8 cellular contexts compared by ENCODE assay signal in the genomic region with DNA sequence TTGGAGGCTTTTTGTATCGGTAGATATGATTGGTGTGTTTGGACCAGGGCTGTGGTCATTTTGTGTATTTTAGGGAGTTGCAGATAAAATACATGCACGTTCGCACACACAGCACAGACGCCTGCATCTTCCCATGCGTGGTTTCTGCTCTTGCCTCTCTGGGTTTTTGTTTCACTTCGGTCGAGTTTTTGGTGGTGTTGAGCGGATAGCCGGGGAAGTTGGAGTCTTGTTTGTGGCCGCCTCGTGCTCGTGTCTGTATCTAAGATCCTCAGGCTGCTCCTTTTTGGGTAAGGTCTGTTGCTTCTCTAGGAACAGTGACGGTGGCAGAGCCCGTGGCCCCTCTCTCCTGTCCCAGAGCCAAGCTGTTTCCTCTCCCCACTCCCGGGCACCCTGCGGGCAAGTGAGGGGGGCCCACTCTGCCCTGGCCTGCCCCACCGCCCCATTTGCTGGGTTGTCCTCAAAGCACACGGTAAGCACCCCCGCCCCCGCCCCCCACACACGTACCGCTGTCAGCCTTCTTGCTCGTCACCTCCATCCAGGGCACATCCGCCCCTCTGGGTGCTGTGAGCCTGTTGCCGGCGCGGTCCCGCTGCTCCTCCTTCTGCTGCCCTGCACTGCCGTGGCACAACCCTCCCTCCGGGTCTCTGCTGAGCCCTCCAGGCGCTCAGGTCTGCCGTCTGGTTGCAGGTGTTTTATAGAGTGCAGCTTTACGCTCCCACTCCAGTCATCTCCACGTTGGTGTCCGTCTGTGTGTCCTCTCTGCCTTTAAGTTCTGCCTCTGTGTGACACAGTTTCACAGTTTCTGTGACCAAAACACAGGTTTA. TPM values are rescaled to one million over a fixed set of nuclear protein-coding genes. Genes with fewer than 3 reads are reported as not detected.
DNase-seq lines count a peak whose midpoint lies in the region; ATAC-seq and TF ChIP-seq lines count a peak whose summit lies in the region.

No MANE protein-coding gene starts in this region.

- intact Hi-C loops in activated naive CD4-positive, alpha-beta T cell treated with anti-CD3 and anti-CD28 coated beads for 36 hours (cut with micrococcal nuclease), result loop anchor here (2.0 to 5.0 kb wide), 2 partner anchors 24 to 35 kb away; no protein-coding TSS in a partner anchor
- intact Hi-C loops in mucosa of descending colon (cut with DNase I, micrococcal nuclease), result no loop called here

- CTCF ChIA-PET in activated naive CD4-positive, alpha-beta T cell treated with anti-CD3 and anti-CD28 coated beads for 36 hours (lab: Charles Lee), result interaction anchor here (0.7 to 1.9 kb wide), 2 partner anchors 24 to 70 kb away, joined by 4 read pairs; no protein-coding TSS in a partner anchor

- H2AFZ ChIP-seq in OCI-LY3 (ENCODE audit: low read depth, low read length), result no peak overlapping the region

- H3K27ac ChIP-seq in OCI-LY3 (ENCODE audit: low read length) (peak overlapping the region; percentile 45), suprapubic skin (no peak overlapping the region)

- no peak for TF ChIP-seq CTCF in GM13977 (IDR thresholded peaks at IDR 0.05; ENCODE audit: extremely low read depth, insufficient read depth, missing control alignments)
- TF ChIP-seq CTCF in OCI-LY3 (IDR thresholded peaks at IDR 0.05; ENCODE audit: low read depth, low read length), result no peak
- no peak for TF ChIP-seq CTCF in mucosa of descending colon (IDR thresholded peaks at IDR 0.05)
- TF ChIP-seq CTCF in suprapubic skin (IDR thresholded peaks at IDR 0.05), result no peak

- H3K27me3 ChIP-seq in OCI-LY3 (ENCODE audit: low read depth, low read length), result no peaks in the 10 kb centered on the region
- H3K27me3 ChIP-seq in suprapubic skin, result no peaks in the 10 kb centered on the region

- H3K27me3 Mint-ChIP-seq in activated naive CD4-positive, alpha-beta T cell treated with anti-CD3 and anti-CD28 coated beads for 36 hours (ENCODE audit: low read depth), result no peaks in the 10 kb centered on the region

- H3K27ac Mint-ChIP-seq in activated naive CD4-positive, alpha-beta T cell treated with anti-CD3 and anti-CD28 coated beads for 36 hours, result peak overlapping the region; percentile 35

- peak; percentile 86 for DNase-seq in GM13977 (ENCODE audit: low spot score)
- DNase-seq in activated naive CD4-positive, alpha-beta T cell treated with anti-CD3 and anti-CD28 coated beads for 36 hours, result peak; percentile 77
- peak in 1 of 3 donors; percentile 41 for DNase-seq in mucosa of descending colon
- DNase-seq in suprapubic skin (ENCODE audit: low spot score in 2 of 2), result peak; percentile 38 to 80

- peak overlapping the region; percentile 68 for H3K9ac ChIP-seq in OCI-LY3 (ENCODE audit: low read length)

- peaks cover 54% of the 10 kb centered on the region for H3K4me1 Mint-ChIP-seq in activated naive CD4-positive, alpha-beta T cell treated with anti-CD3 and anti-CD28 coated beads for 36 hours (ENCODE audit: low read depth)

- ATAC-seq in mucosa of descending colon, result peak; percentile 69
- no peak for ATAC-seq in GM19452 (IDR thresholded peaks at IDR 0.05; ENCODE audit: unreplicated experiment)
- ATAC-seq in HG03045 (IDR thresholded peaks at IDR 0.05; ENCODE audit: unreplicated experiment), result no peak
- no peak for ATAC-seq in GM19455 (IDR thresholded peaks at IDR 0.05; ENCODE audit: unreplicated experiment)

- peaks cover 11% of the 10 kb centered on the region for H3K36me3 Mint-ChIP-seq in activated naive CD4-positive, alpha-beta T cell treated with anti-CD3 and anti-CD28 coated beads for 36 hours (ENCODE audit: low read depth)

- peaks cover 47% of the 10 kb centered on the region for H4K20me1 ChIP-seq in OCI-LY3 (ENCODE audit: insufficient read depth, low read length)

- peaks cover 20% of the 10 kb centered on the region for H3K36me3 ChIP-seq in OCI-LY3 (replicated peaks; ENCODE audit: low read depth, low read length)
- H3K36me3 ChIP-seq in mucosa of descending colon (ENCODE audit: low read depth), result no peaks in the 10 kb centered on the region
- H3K36me3 ChIP-seq in suprapubic skin, result no peaks in the 10 kb centered on the region

- peak overlapping the region; percentile 74 for H3K4me3 Mint-ChIP-seq in activated naive CD4-positive, alpha-beta T cell treated with anti-CD3 and anti-CD28 coated beads for 36 hours

- no peak for TF ChIP-seq EP300 in suprapubic skin (IDR thresholded peaks at IDR 0.05)

- H3K4me3 ChIP-seq in OCI-LY3 (ENCODE audit: low read length), result peak overlapping the region; percentile 82
- H3K4me3 ChIP-seq in mucosa of descending colon, result no peak overlapping the region
- H3K4me3 ChIP-seq in suprapubic skin, result peak overlapping the region; percentile 40

- in situ Hi-C loops in GM13977 (cut with MboI; ENCODE audit: low pct_unique_long_range_greater_than_20kb, low sequenced_read_pairs, unreplicated experiment), result no loop called here

- no peak for TF ChIP-seq POLR2A in suprapubic skin (IDR thresholded peaks at IDR 0.05)

- H3K79me2 ChIP-seq in OCI-LY3 (ENCODE audit: low read length), result peaks cover 89% of the 10 kb centered on the region

- H3K9me3 Mint-ChIP-seq in activated naive CD4-positive, alpha-beta T cell treated with anti-CD3 and anti-CD28 coated beads for 36 hours, result peaks cover 9% of the 10 kb centered on the region

- H3K4me1 ChIP-seq in OCI-LY3 (ENCODE audit: low read length), result peaks cover 21% of the 10 kb centered on the region
- H3K4me1 ChIP-seq in mucosa of descending colon (ENCODE audit: low read depth), result no peaks in the 10 kb centered on the region
- peaks cover 22% of the 10 kb centered on the region for H3K4me1 ChIP-seq in suprapubic skin

- peak overlapping the region; percentile 99 for H3K4me2 ChIP-seq in OCI-LY3 (ENCODE audit: low read length)

- 51% methylated on average over 35 of the region's 35 CpGs for WGBS in suprapubic skin

- no peaks in the 10 kb centered on the region for H3K9me3 ChIP-seq in OCI-LY3 (ENCODE audit: insufficient read depth, low read length)
- H3K9me3 ChIP-seq in mucosa of descending colon, result peaks cover 10% of the 10 kb centered on the region
- H3K9me3 ChIP-seq in suprapubic skin, result no peaks in the 10 kb centered on the region

RNA-seq across cellular contexts. Expression of gene AGPAT3, which starts 51.9 kb away (rescaled TPM):
- 10 to 100 TPM; 57.9 to 64.1 TPM for total RNA-seq in activated naive CD4-positive, alpha-beta T cell treated with anti-CD3 and anti-CD28 coated beads for 36 hours
- total RNA-seq in mucosa of descending colon (100 to 1,000 TPM in 1 of 3 donors, 10 to 100 TPM in 2; 77.7 to 120 (median 97.7) TPM), suprapubic skin (10 to 100 TPM; 61.0 to 77.9 (median 69.4) TPM)
